9 cellular contexts compared by ENCODE assay signal in the genomic region with DNA sequence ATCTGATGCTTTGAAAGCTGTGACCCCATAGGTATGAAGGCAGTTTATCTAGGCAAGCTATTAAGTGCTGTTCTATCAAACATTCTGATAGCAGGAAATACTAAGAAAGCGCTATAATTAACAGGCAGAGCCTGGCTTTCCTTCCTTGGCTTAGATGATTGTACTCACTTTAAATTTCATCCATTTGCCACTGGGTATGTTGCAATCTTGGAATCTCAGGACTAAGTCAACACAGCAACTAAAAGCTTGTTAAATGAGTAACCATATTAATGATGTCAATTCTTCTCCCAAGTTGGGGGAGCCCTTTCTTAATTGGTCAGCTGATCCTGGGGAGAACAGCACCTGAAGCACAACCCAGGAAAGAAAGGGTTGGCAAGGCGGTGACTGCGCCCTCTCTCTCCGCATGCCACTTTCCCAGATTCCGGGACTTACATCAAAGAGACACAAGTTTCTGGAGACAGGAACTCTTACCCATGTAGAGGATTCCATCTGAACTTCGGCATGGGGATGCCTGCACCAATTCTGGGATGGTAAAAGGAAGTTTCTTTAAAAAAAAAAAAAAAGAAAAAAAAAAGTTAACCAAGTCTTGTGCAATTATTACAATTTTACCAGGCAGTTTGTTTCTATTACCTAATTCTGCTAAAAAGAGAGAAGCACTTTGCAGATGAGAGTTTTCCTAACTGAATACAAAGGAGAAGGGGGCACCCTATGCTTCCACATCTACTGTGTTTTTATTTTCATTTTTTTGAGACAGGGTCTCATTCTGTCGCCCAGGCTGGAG. TPM values are rescaled to one million over a fixed set of nuclear protein-coding genes. Genes with fewer than 3 reads are reported as not detected.
DNase-seq lines count a peak whose midpoint lies in the region; ATAC-seq, FAIRE-seq and TF ChIP-seq lines count a peak whose summit lies in the region.
"Had no signal": no experiment of that assay in that cellular context is flagged by ENCODE, and none has a peak within 500 bp of the region (broad histone marks: within the 10 kb centered on the region; RNA-seq: fewer than 3 reads in every experiment).

No MANE protein-coding gene starts in this region.

- no peak overlapping the region for H3K4me2 ChIP-seq in K562 (ENCODE audit: insufficient read depth, low read length)

- ATAC-seq in HG03354 (IDR thresholded peaks at IDR 0.05; ENCODE audit: poor library complexity, severe bottlenecking, unreplicated experiment), result peak; percentile 19
- no peak for ATAC-seq in K562
- ATAC-seq in naive B cell (ENCODE audit: low read depth in 2 of 2), result peak; percentile 52 to 57

- WGBS in K562 (ENCODE audit: insufficient coverage, low coverage, missing lambda C conversion rate), result 91% methylated on average over 6 of the region's 7 CpGs

- no peak for TF ChIP-seq POLR2A in K562 (conservative IDR thresholded peaks at IDR 0.05)

- peaks cover 0 to 4% (median 2%) of the 10 kb centered on the region in 7 donors for H3K9me3 Mint-ChIP-seq in naive B cell

- DNase-seq in DMS153 (lab: John Stamatoyannopoulos, UW), result peak; percentile 75
- no peak for DNase-seq in K562 (ENCODE audit: extremely low read depth in 1 of 4, low spot score in 3 of 4)
- DNase-seq in naive B cell, result no peak
- no peak for DNase-seq in NCI-H524 treated with DMSO at 0.1 percent for 48 hours (lab: John Stamatoyannopoulos, UW)
- no peak for DNase-seq in NCI-H82 treated with DMSO at 0.1 percent for 48 hours (lab: John Stamatoyannopoulos, UW; ENCODE audit: unreplicated experiment)
- no peak for DNase-seq in NCI-H446 treated with DMSO at 0.1 percent for 48 hours (lab: John Stamatoyannopoulos, UW)
- no peak for DNase-seq in stimulated activated CD4-positive, alpha-beta T cell treated with anti-CD3 and anti-CD28 coated beads, Interleukin-12 subunit alpha, Interleukin-12 subunit beta, amount 100 ng/mL, for 4 hours

- no peaks in the 10 kb centered on the region for H3K9me1 ChIP-seq in K562 (ENCODE audit: control insufficient read depth, insufficient read depth, low read length)

- in situ Hi-C loops in K562 (cut with MboI), result no loop called here

- CTCF ChIA-PET in K562 (lab: Yijun Ruan, JAX; ENCODE audit: low intra/inter-chr PET ratio), result no interaction called here

- BruUV-seq in K562 (replicated peaks; lab: Mats Ljungman, UMichigan), result no TSS peak

- no peaks in the 10 kb centered on the region for H3K27me3 Mint-ChIP-seq in naive B cell

- H3K27ac Mint-ChIP-seq in naive B cell, result peak overlapping the region in 2 of 6 donors; percentile 26 to 38

- H3K4me3 Mint-ChIP-seq in naive B cell, result peak overlapping the region in 3 of 8 donors; percentile 23 to 66 (median 58)

- intact Hi-C loops in K562 (cut with micrococcal nuclease), result no loop called here

- no peaks in the 10 kb centered on the region; a peak in 2 of 5 replicates for H3K4me1 ChIP-seq in K562 (replicated peaks in 1 of 2; ENCODE audit: control insufficient read depth in 2 of 2, insufficient read depth in 2 of 2, low read length in 2 of 2)

- TF ChIP-seq RAD21 in K562 (CRISPR knock-in tag; conservative IDR thresholded peaks at IDR 0.05 in 1 of 2, IDR thresholded peaks at IDR 0.05 in 1 of 2), result no peak

- H3K27me3 ChIP-seq in K562 (ENCODE audit: control insufficient read depth in 2 of 2, insufficient read depth in 2 of 2, low read length in 2 of 2), result no peaks in the 10 kb centered on the region

- H3K79me2 ChIP-seq in K562 (ENCODE audit: control insufficient read depth, insufficient read depth, low read length), result no peaks in the 10 kb centered on the region

- H3K9me3 ChIP-seq in K562 (replicated peaks; ENCODE audit: control insufficient read depth, insufficient read depth, low read depth, low read length), result no peaks in the 10 kb centered on the region

- POLR2A ChIA-PET in K562 (lab: Yijun Ruan, JAX), result interaction anchor here (0.8 to 1.4 kb wide), 5 partner anchors 11 to 71 kb away, joined by 3 to 8 read pairs (median 3); no protein-coding TSS in a partner anchor

- H3K9ac ChIP-seq in K562 (ENCODE audit: insufficient read depth in 1 of 2, low read depth in 2 of 2, low read length in 2 of 2), result no peak overlapping the region

- H3K4me1 Mint-ChIP-seq in naive B cell, result peaks cover 16 to 28% (median 27%) of the 10 kb centered on the region in 3 donors

- no peak for FAIRE-seq in K562 (lab: Jason Lieb, UNC)

- H2AFZ ChIP-seq in K562 (ENCODE audit: low read depth, low read length), result no peak overlapping the region

- H3K4me3 ChIP-seq in K562, result no peak overlapping the region
- H3K4me3 ChIP-seq: SK-N-MC had no signal

- H3K27ac ChIP-seq in K562 (ENCODE audit: extremely low read depth, low read depth, low read length), result no peak overlapping the region
- H3K27ac ChIP-seq: SK-N-MC had no signal

- no peak for TF ChIP-seq CTCF in K562 (IDR thresholded peaks at IDR 0.05 in 2 of 3, conservative IDR thresholded peaks at IDR 0.05 in 1 of 3; ENCODE audit: insufficient read depth in 2 of 3, low read depth in 1 of 3, low read length in 3 of 3)

- H4K20me1 ChIP-seq in K562 (replicated peaks; ENCODE audit: control insufficient read depth, insufficient read depth, low read length), result no peaks in the 10 kb centered on the region

- H3K36me3 ChIP-seq in K562 (ENCODE audit: control insufficient read depth, insufficient read depth, low read length), result peaks cover 46% of the 10 kb centered on the region

- peaks cover 11 to 13% of the 10 kb centered on the region in 2 donors for H3K36me3 Mint-ChIP-seq in naive B cell

- TF ChIP-seq EP300 in K562 (IDR thresholded peaks at IDR 0.05; ENCODE audit: low read length), result no peak

TF ChIP-seq in K562, 482 proteins besides CTCF, POLR2A, EP300 and RAD21 (continues in another document):
- TF ChIP-seq, protein P1, sequence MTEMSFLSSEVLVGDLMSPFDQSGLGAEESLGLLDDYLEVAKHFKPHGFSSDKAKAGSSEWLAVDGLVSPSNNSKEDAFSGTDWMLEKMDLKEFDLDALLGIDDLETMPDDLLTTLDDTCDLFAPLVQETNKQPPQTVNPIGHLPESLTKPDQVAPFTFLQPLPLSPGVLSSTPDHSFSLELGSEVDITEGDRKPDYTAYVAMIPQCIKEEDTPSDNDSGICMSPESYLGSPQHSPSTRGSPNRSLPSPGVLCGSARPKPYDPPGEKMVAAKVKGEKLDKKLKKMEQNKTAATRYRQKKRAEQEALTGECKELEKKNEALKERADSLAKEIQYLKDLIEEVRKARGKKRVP (CRISPR knock-in tag; IDR thresholded peaks at IDR 0.05), result no peak
- no peak for TF ChIP-seq CEBPG (CRISPR knock-in tag; IDR thresholded peaks at IDR 0.05)
- TF ChIP-seq CEBPG (tag; conservative IDR thresholded peaks at IDR 0.05 in 1 of 2, IDR thresholded peaks at IDR 0.05 in 1 of 2), result peak; percentile 62 to 68; a peak in 3 of 4 replicates
- peak; percentile 28; the same call in 1 of the 2 replicates for TF ChIP-seq CEBPB (tag; IDR thresholded peaks at IDR 0.05)
- no peak for TF ChIP-seq HNRNPLL (IDR thresholded peaks at IDR 0.05; ENCODE audit: low read depth, low read length, poor library complexity, severe bottlenecking)
- no peak for TF ChIP-seq PURB (CRISPR knock-in tag; IDR thresholded peaks at IDR 0.05; ENCODE audit: low read depth)
- no peak for TF ChIP-seq ZNF212 (CRISPR knock-in tag; IDR thresholded peaks at IDR 0.05)
- no peak for TF ChIP-seq FOXJ3 (CRISPR knock-in tag; IDR thresholded peaks at IDR 0.05)
- TF ChIP-seq BCOR (IDR thresholded peaks at IDR 0.05), result no peak

RNA-seq across cellular contexts. Expression of gene ICAM2, which starts 54.5 kb away (rescaled TPM):
- 34.7 and 120 TPM in 2 replicates for total RNA-seq in K562 (2011; cell fraction: chromatin; rRNA removed; ENCODE audit: low replicate concordance)
- total RNA-seq in K562 (2011; cell fraction: nucleolus; rRNA removed), result 149 and 167 TPM in 2 replicates
- 100 and 105 TPM in 2 replicates for total RNA-seq in K562 (2011; cell fraction: nucleoplasm; rRNA removed)
- total RNA-seq in K562 (2014; rRNA removed) (56.9 and 85.3 TPM in 2 replicates), K562 (2014; rRNA removed; fragmentation: Illumina TruSeq; extraction: Trizol) (28.3 and 42.2 TPM in 2 replicates), K562 (2015; rRNA removed; fragmentation: Illumina TruSeq; extraction: Trizol) (59.0 and 60.6 TPM in 2 replicates), K562 (2021) (60.6 and 65.4 TPM in 2 replicates)
- polyA plus RNA-seq in K562 (2011; rRNA removed) (51.0 and 64.1 TPM in 2 replicates), K562 (2014; fragmentation: Illumina TruSeq; extraction: Trizol) (89.4 and 91.6 TPM in 2 replicates), K562 (2014; fragmentation: Nextera tagmentation; extraction: Ambion mirVana) (10 to 100 TPM; 37.9 to 68.1 TPM), K562 (2014; rRNA removed) (70.5 and 78.0 TPM in 2 replicates), naive B cell (ENCODE audit: low read depth in 6 of 6) (100 to 1,000 TPM; 214 to 346 (median 290) TPM)
- polyA plus RNA-seq in K562 (2011; cell fraction: cytosol; rRNA removed), result 80.3 and 166 TPM in 2 replicates
- polyA plus RNA-seq in K562 (2011; cell fraction: nucleus; rRNA removed), result 42.4 and 69.3 TPM in 2 replicates
- polyA plus RNA-seq in K562 (2012), result 53.4 and 87.2 TPM in 2 replicates
- 33.3 and 54.4 TPM in 2 replicates for polyA minus RNA-seq in K562 (2011; rRNA and poly(A)+ RNA removed)
- polyA minus RNA-seq in K562 (2011; cell fraction: cytosol; rRNA and poly(A)+ RNA removed), result 23.3 and 26.8 TPM in 2 replicates
- 50.1 and 59.2 TPM in 2 replicates for polyA minus RNA-seq in K562 (2011; cell fraction: nucleus; rRNA and poly(A)+ RNA removed)

RNA-seq across cellular contexts. Expression of gene ERN1, which starts 55.0 kb away (rescaled TPM):
- total RNA-seq in K562 (2011; cell fraction: chromatin; rRNA removed; ENCODE audit: low replicate concordance), result 41.9 and 57.7 TPM in 2 replicates
- 29.5 and 31.2 TPM in 2 replicates for total RNA-seq in K562 (2011; cell fraction: nucleolus; rRNA removed)
- total RNA-seq in K562 (2011; cell fraction: nucleoplasm; rRNA removed), result 35.3 and 46.4 TPM in 2 replicates
- 7.9 and 10.2 TPM in 2 replicates for total RNA-seq in K562 (2014; rRNA removed)
- total RNA-seq in K562 (2014; rRNA removed; fragmentation: Illumina TruSeq; extraction: Trizol), result 7.3 and 12.3 TPM in 2 replicates
- total RNA-seq in K562 (2015; rRNA removed; fragmentation: Illumina TruSeq; extraction: Trizol), result 5.4 TPM in 2 replicates
- total RNA-seq in K562 (2021), result 19.2 and 22.5 TPM in 2 replicates
- 9.1 and 11.3 TPM in 2 replicates for polyA plus RNA-seq in K562 (2011; rRNA removed)
- 3.3 and 5.2 TPM in 2 replicates for polyA plus RNA-seq in K562 (2011; cell fraction: cytosol; rRNA removed)
- polyA plus RNA-seq in K562 (2011; cell fraction: nucleus; rRNA removed), result 9.2 and 9.7 TPM in 2 replicates
- 5.1 and 14.2 TPM in 2 replicates for polyA plus RNA-seq in K562 (2012)
- 6.6 and 8.2 TPM in 2 replicates for polyA plus RNA-seq in K562 (2014; fragmentation: Illumina TruSeq; extraction: Trizol)
- 1 to 10 TPM; 2.1 to 4.3 TPM for polyA plus RNA-seq in K562 (2014; fragmentation: Nextera tagmentation; extraction: Ambion mirVana)
- 7.0 and 8.6 TPM in 2 replicates for polyA plus RNA-seq in K562 (2014; rRNA removed)
- 8.2 and 11.4 TPM in 2 replicates for polyA minus RNA-seq in K562 (2011; rRNA and poly(A)+ RNA removed)
- polyA minus RNA-seq in K562 (2011; cell fraction: cytosol; rRNA and poly(A)+ RNA removed), result 4.9 and 5.2 TPM in 2 replicates
- 8.3 and 12.1 TPM in 2 replicates for polyA minus RNA-seq in K562 (2011; cell fraction: nucleus; rRNA and poly(A)+ RNA removed)
- 1 to 10 TPM; 2.2 to 5.1 (median 4.2) TPM for polyA plus RNA-seq in naive B cell (ENCODE audit: low read depth in 6 of 6)
